In the genomic region with DNA sequence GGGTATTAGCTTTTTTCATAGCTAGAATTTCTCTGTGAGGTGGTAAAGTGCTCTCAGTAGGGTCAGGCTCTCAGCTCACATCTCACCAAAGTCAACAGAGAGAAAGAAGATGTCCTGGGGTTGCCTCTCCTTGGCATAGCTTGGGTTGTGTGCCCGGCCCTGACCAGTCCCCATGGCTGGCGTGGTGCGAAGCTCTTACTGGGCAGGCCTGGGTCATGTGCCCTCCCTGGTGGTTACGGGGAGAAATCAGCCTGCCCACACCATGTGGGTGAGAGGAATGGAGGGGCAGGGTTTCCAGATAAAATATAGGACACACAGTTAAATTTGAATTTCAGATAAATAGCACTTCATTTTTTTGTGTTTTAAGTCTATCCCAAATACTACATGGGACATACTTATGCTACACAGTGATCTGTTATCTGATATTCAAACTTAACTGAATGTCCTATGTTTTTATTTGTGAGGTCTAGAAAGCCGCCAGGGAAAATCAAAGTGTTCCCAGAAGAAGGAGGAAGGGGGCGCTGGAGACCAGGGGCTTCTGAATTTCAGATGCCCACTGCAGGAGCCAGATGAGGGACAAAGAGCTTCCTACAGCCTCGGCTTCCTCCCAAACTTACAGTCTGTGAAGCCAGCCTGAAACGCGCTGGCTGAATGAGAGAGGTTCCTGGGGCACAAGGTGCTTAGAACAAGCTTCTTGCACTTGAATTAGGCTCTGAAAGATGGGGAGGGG, we compare ENCODE assay signal across 13 cellular contexts. TPM values are rescaled to one million over a fixed set of nuclear protein-coding genes. Genes with fewer than 3 reads are reported as not detected.
DNase-seq lines count a peak whose midpoint lies in the region; ATAC-seq and TF ChIP-seq lines count a peak whose summit lies in the region.
"Had no signal": no experiment of that assay in that cellular context is flagged by ENCODE, and none has a peak within 500 bp of the region (broad histone marks: within the 10 kb centered on the region; RNA-seq: fewer than 3 reads in every experiment).

No MANE protein-coding gene starts in this region.

- intact Hi-C loops in ovary (cut with DNase I) (no loop called here), left colon (cut with DNase I, micrococcal nuclease) (no loop called here), natural killer cell (cut with micrococcal nuclease) (no loop called here)

- TF ChIP-seq POLR2A in ovary (IDR thresholded peaks at IDR 0.05): no peak

- ATAC-seq in left colon (no peak), natural killer cell (no peak)
- ATAC-seq: stimulated activated naive CD8-positive, alpha-beta T cell treated with anti-CD3 and anti-CD28 coated beads, Interleukin-15, amount 100 ng/mL, for 72 hours had no signal

- H3K4me1 ChIP-seq in ovary (ENCODE audit: insufficient read depth): peaks cover 9% of the 10 kb centered on the region

- H3K4me3 Mint-ChIP-seq in nephron (no peak overlapping the region), natural killer cell (no peak overlapping the region)
- H3K4me3 Mint-ChIP-seq: activated naive CD4-positive, alpha-beta T cell treated with anti-CD3 and anti-CD28 coated beads, Interleukin-2, amount 50 U/mL, for 24 hours; stimulated activated naive CD8-positive, alpha-beta T cell treated with anti-CD3 and anti-CD28 coated beads, Interleukin-15, amount 100 ng/mL, for 72 hours had no signal

- peaks cover 64% of the 10 kb centered on the region for H3K4me1 Mint-ChIP-seq in nephron
- H3K4me1 Mint-ChIP-seq in natural killer cell: peaks cover 23 to 24% of the 10 kb centered on the region in 2 donors

- DNase-seq in EH (ENCODE audit: low read depth): peak; percentile 34
- DNase-seq in NCI-H69 (lab: John Stamatoyannopoulos, UW): peak; percentile 15
- no peak for DNase-seq in epithelial cell of proximal tubule (ENCODE audit: low read depth)
- no peak for DNase-seq in ovary
- DNase-seq in NK-92 (lab: John Stamatoyannopoulos, UW; ENCODE audit: unreplicated experiment): no peak
- no peak for DNase-seq in left colon
- no peak for DNase-seq in natural killer cell
- DNase-seq: activated CD4-positive, alpha-beta T cell treated with anti-CD3 and anti-CD28 coated beads, Interleukin-2, amount 50 U/mL, for 1 hour; DMS153; NCI-H2029; stimulated activated naive CD8-positive, alpha-beta T cell treated with anti-CD3 and anti-CD28 coated beads, Interleukin-15, amount 100 ng/mL, for 72 hours had no signal

- peak overlapping the region in 2 of 3 experiments; percentile 91 to 94 for H3K27ac Mint-ChIP-seq in nephron
- no peak overlapping the region for H3K27ac Mint-ChIP-seq in natural killer cell
- H3K27ac Mint-ChIP-seq: activated naive CD4-positive, alpha-beta T cell treated with anti-CD3 and anti-CD28 coated beads, Interleukin-2, amount 50 U/mL, for 24 hours had no signal

- no peak overlapping the region for H3K27ac ChIP-seq in ovary

- TF ChIP-seq CTCF in epithelial cell of proximal tubule (conservative IDR thresholded peaks at IDR 0.05; ENCODE audit: low read depth, low read length): peak; percentile 39
- TF ChIP-seq CTCF in nephron (IDR thresholded peaks at IDR 0.05; ENCODE audit: unreplicated experiment in 3 of 3): peak; percentile 24 to 46 (median 24)
- no peak for TF ChIP-seq CTCF in ovary (IDR thresholded peaks at IDR 0.05)
- TF ChIP-seq CTCF in natural killer cell (IDR thresholded peaks at IDR 0.05): no peak

- H3K9me3 ChIP-seq in ovary: no peaks in the 10 kb centered on the region

- H3K36me3 ChIP-seq in ovary: no peaks in the 10 kb centered on the region

- H3K36me3 Mint-ChIP-seq in nephron (ENCODE audit: low read depth): peaks cover 4% of the 10 kb centered on the region
- H3K36me3 Mint-ChIP-seq in natural killer cell: no peaks in the 10 kb centered on the region

- H3K9me3 Mint-ChIP-seq in nephron: no peaks in the 10 kb centered on the region
- no peaks in the 10 kb centered on the region for H3K9me3 Mint-ChIP-seq in natural killer cell
- H3K9me3 Mint-ChIP-seq: activated naive CD4-positive, alpha-beta T cell treated with anti-CD3 and anti-CD28 coated beads, Interleukin-2, amount 50 U/mL, for 24 hours; stimulated activated naive CD8-positive, alpha-beta T cell treated with anti-CD3 and anti-CD28 coated beads, Interleukin-15, amount 100 ng/mL, for 72 hours had no signal

- H3K27me3 ChIP-seq in ovary: no peaks in the 10 kb centered on the region

- TF ChIP-seq EP300 in ovary (IDR thresholded peaks at IDR 0.05): no peak

- no peaks in the 10 kb centered on the region for H3K27me3 Mint-ChIP-seq in nephron (ENCODE audit: low read depth)
- peaks cover 0 to 3% of the 10 kb centered on the region in 2 donors for H3K27me3 Mint-ChIP-seq in natural killer cell (ENCODE audit: low read depth in 2 of 2)
- H3K27me3 Mint-ChIP-seq: activated naive CD4-positive, alpha-beta T cell treated with anti-CD3 and anti-CD28 coated beads, Interleukin-2, amount 50 U/mL, for 24 hours; stimulated activated naive CD8-positive, alpha-beta T cell treated with anti-CD3 and anti-CD28 coated beads, Interleukin-15, amount 100 ng/mL, for 72 hours had no signal

- no peak overlapping the region for H3K4me3 ChIP-seq in epithelial cell of proximal tubule (ENCODE audit: low read depth, low read length)
- H3K4me3 ChIP-seq in ovary: no peak overlapping the region

- 87 to 93% (median 89%) methylated on average over 9 of the region's 9 CpGs for WGBS in ovary, 3 donors

RNA-seq across cellular contexts. Expression of a gene that starts 45.4 kb away (rescaled TPM):
- total RNA-seq in epithelial cell of proximal tubule (0.07 TPM in 1 of 2 replicates, not detected in the other), ovary (10 to 100 TPM in 6 of 7 donors, 1 to 10 TPM in 1; 3.3 to 72.1 (median 17.4) TPM), left colon (1 to 10 TPM; 1.6 to 5.6 TPM), natural killer cell (1 to 10 TPM in 2 of 3 donors, under 1 TPM in 1; 0.75 to 1.5 (median 1.0) TPM)
- 1 to 10 TPM; 2.5 to 6.8 TPM for polyA plus RNA-seq in ovary

Comparison
In these comparisons a context has a peak if more than half of its experiments do, and no peak if none do; other contexts are left out.
1. DNase-seq: peak in EH (single experiment) and NCI-H69 (single experiment); none in epithelial cell of proximal tubule (single experiment), ovary (0 of 5), NK-92 (single experiment), left colon (0 of 2) and natural killer cell (single experiment).
2. CTCF ChIP-seq: peak in epithelial cell of proximal tubule (single experiment) and nephron (3 of 3); none in ovary (0 of 3) and natural killer cell (single experiment).
3. H3K27ac Mint-ChIP-seq: peak in nephron (2 of 3); none in natural killer cell (0 of 2).